In genomic region chr12:53217049-53217929, GRCh38 we compare ENCODE assay signal across 9 cellular contexts. TPM values are rescaled to one million over a fixed set of nuclear protein-coding genes. Genes with fewer than 3 reads are reported as not detected.
DNase-seq lines count a peak whose midpoint lies in the region; ATAC-seq and TF ChIP-seq lines count a peak whose summit lies in the region.
"Had no signal": no experiment of that assay in that cellular context is flagged by ENCODE, and none has a peak within 500 bp of the region (broad histone marks: within the 10 kb centered on the region; RNA-seq: fewer than 3 reads in every experiment).

No MANE protein-coding gene starts in this region.

- H2BK5ac ChIP-seq in neuronal stem cell (ENCODE audit: low read length) = no peak overlapping the region

- H3K36me3 ChIP-seq in neuronal stem cell (replicated peaks in 1 of 2; ENCODE audit: control insufficient read depth in 2 of 2, insufficient read depth in 2 of 2, low read length in 2 of 2) = no peaks in the 10 kb centered on the region

- peaks cover 4 to 39% (median 21%) of the 10 kb centered on the region in 3 experiments for H3K27me3 ChIP-seq in neuronal stem cell (ENCODE audit: control insufficient read depth in 3 of 3, insufficient read depth in 3 of 3, low read depth in 1 of 3, low read length in 3 of 3)

- DNase-seq in EL = peak; percentile 47
- peak; percentile 31 for DNase-seq in SK-MEL-5 (ENCODE audit: low read depth, low spot score)
- DNase-seq in epithelial cell of esophagus (ENCODE audit: low read depth) = peak; percentile 63
- DNase-seq in neuronal stem cell (ENCODE audit: low spot score) = no peak
- no peak for DNase-seq in HCEC 1CT
- DNase-seq in NCI-H774 (lab: John Stamatoyannopoulos, UW) = no peak
- DNase-seq in T1000 (lab: John Stamatoyannopoulos, UW) = no peak

- H4K8ac ChIP-seq in neuronal stem cell (ENCODE audit: low read depth, low read length) = no peak overlapping the region

- no peak overlapping the region for H2BK120ac ChIP-seq in neuronal stem cell (ENCODE audit: low read depth, low read length)

- no peaks in the 10 kb centered on the region for H3K79me1 ChIP-seq in neuronal stem cell (ENCODE audit: low read depth, low read length)

- no peak overlapping the region for H2AFZ ChIP-seq in neuronal stem cell (ENCODE audit: low read length)

- no peak overlapping the region for H2BK15ac ChIP-seq in neuronal stem cell (ENCODE audit: low read length)

- no peak for TF ChIP-seq CTCF in epithelial cell of esophagus (IDR thresholded peaks at IDR 0.05; ENCODE audit: insufficient read depth, low read depth, low read length, missing control alignments)

- no peak overlapping the region for H3K23ac ChIP-seq in neuronal stem cell (ENCODE audit: low read depth, low read length, poor library complexity)

- no peak overlapping the region for H2BK12ac ChIP-seq in neuronal stem cell (ENCODE audit: low read length)

- peak overlapping the region; percentile 82 for H2AK5ac ChIP-seq in neuronal stem cell (ENCODE audit: low read depth, low read length)

- H3K9ac ChIP-seq in neuronal stem cell (ENCODE audit: low read depth, low read length, poor library complexity) = no peak overlapping the region

- no peak overlapping the region for H3K4me2 ChIP-seq in neuronal stem cell (ENCODE audit: insufficient read depth, low read length, poor library complexity, severe bottlenecking)

- H4K91ac ChIP-seq in neuronal stem cell (ENCODE audit: low read depth, low read length, poor library complexity) = no peak overlapping the region

- H3K14ac ChIP-seq in neuronal stem cell (ENCODE audit: low read length) = no peak overlapping the region

- peaks cover 29% of the 10 kb centered on the region in 2 donors for H3K4me1 ChIP-seq in neuronal stem cell (ENCODE audit: control insufficient read depth in 2 of 2, insufficient read depth in 1 of 2, low read depth in 1 of 2, low read length in 2 of 2)

- H3K4me3 ChIP-seq in epithelial cell of esophagus (ENCODE audit: low read length) = no peak overlapping the region
- no peak overlapping the region for H3K4me3 ChIP-seq in neuronal stem cell (ENCODE audit: low read length in 2 of 2)

- ATAC-seq in GM19397 (IDR thresholded peaks at IDR 0.05; ENCODE audit: unreplicated experiment) = no peak

- H3K27ac ChIP-seq in neuronal stem cell (replicated peaks; ENCODE audit: low read length) = no peak overlapping the region

- in situ Hi-C loops in SK-MEL-5 (cut with HindIII; ENCODE audit: low pct_unique_long_range_greater_than_20kb, low sequenced_read_pairs) = no loop called here

- no peak overlapping the region for H3K4ac ChIP-seq in neuronal stem cell (ENCODE audit: low read length)

- no peaks in the 10 kb centered on the region for H3K9me3 ChIP-seq in neuronal stem cell (replicated peaks in 1 of 2; ENCODE audit: control insufficient read depth in 2 of 2, insufficient read depth in 1 of 2, low read depth in 1 of 2, low read length in 2 of 2)

- H3K18ac ChIP-seq in neuronal stem cell (ENCODE audit: low read length) = peak overlapping the region; percentile 69

- WGBS in neuronal stem cell (ENCODE audit: extremely low coverage in 2 of 2, insufficient read length in 2 of 2, insufficient replicate concordance in 1 of 2), 2 donors = no CpG with 5 or more reads among the region's 20 CpGs

RNA-seq across cellular contexts. Expression of gene ITGB7, which starts 10.2 kb away (rescaled TPM):
- 18.8 and 29.2 TPM in 2 replicates for total RNA-seq in SK-MEL-5 (2014; rRNA removed; shearing (Covaris generic))
- 16.3 and 18.5 TPM in 2 replicates for polyA plus RNA-seq in SK-MEL-5 (2015; cell fraction: cytosol; rRNA removed)
- 87.1 and 96.7 TPM in 2 replicates for polyA plus RNA-seq in SK-MEL-5 (2015; cell fraction: nucleus; rRNA removed)
- polyA plus RNA-seq in neuronal stem cell (2013, experiment 1 of 2) = 0.07 TPM
- polyA plus RNA-seq in neuronal stem cell (2013, experiment 2 of 2) = 0.03 TPM
- total RNA-seq: glomerular endothelial cell had no signal

RNA-seq across cellular contexts. Expression of gene RARG, which starts 14.7 kb away (rescaled TPM):
- 5.6 and 7.0 TPM in 2 replicates for total RNA-seq in SK-MEL-5 (2014; rRNA removed; shearing (Covaris generic))
- polyA plus RNA-seq in SK-MEL-5 (2015; cell fraction: cytosol; rRNA removed) = 22.1 and 28.0 TPM in 2 replicates
- polyA plus RNA-seq in SK-MEL-5 (2015; cell fraction: nucleus; rRNA removed) = 14.9 and 19.2 TPM in 2 replicates
- polyA plus RNA-seq in neuronal stem cell (2013, experiment 1 of 2) = 11.1 TPM
- 10.9 TPM for polyA plus RNA-seq in neuronal stem cell (2013, experiment 2 of 2)

RNA-seq across cellular contexts. Expression of gene CSAD, which starts 36.6 kb away (rescaled TPM):
- total RNA-seq in SK-MEL-5 (2014; rRNA removed; shearing (Covaris generic)) = 1.7 and 6.1 TPM in 2 replicates
- 1.8 and 3.2 TPM in 2 replicates for polyA plus RNA-seq in SK-MEL-5 (2015; cell fraction: cytosol; rRNA removed)
- polyA plus RNA-seq in SK-MEL-5 (2015; cell fraction: nucleus; rRNA removed) = 135 and 157 TPM in 2 replicates
- polyA plus RNA-seq in neuronal stem cell (2013, experiment 1 of 2) = 14.3 TPM
- 14.1 TPM for polyA plus RNA-seq in neuronal stem cell (2013, experiment 2 of 2)

RNA-seq across cellular contexts. Expression of gene ZNF740, which starts 36.8 kb away (rescaled TPM):
- 11.7 and 16.6 TPM in 2 replicates for total RNA-seq in SK-MEL-5 (2014; rRNA removed; shearing (Covaris generic))
- 12.4 and 15.3 TPM in 2 replicates for polyA plus RNA-seq in SK-MEL-5 (2015; cell fraction: cytosol; rRNA removed)
- polyA plus RNA-seq in SK-MEL-5 (2015; cell fraction: nucleus; rRNA removed) = 87.2 and 91.0 TPM in 2 replicates
- 19.7 TPM for polyA plus RNA-seq in neuronal stem cell (2013, experiment 1 of 2)
- 19.5 TPM for polyA plus RNA-seq in neuronal stem cell (2013, experiment 2 of 2)

RNA-seq across cellular contexts. Expression of gene ESPL1, which starts 50.8 kb away (rescaled TPM):
- 8.3 and 9.2 TPM in 2 replicates for total RNA-seq in SK-MEL-5 (2014; rRNA removed; shearing (Covaris generic))
- polyA plus RNA-seq in SK-MEL-5 (2015; cell fraction: cytosol; rRNA removed) = 19.1 and 25.2 TPM in 2 replicates
- polyA plus RNA-seq in SK-MEL-5 (2015; cell fraction: nucleus; rRNA removed) = 77.0 and 80.6 TPM in 2 replicates
- polyA plus RNA-seq in neuronal stem cell (2013, experiment 1 of 2) = 14.2 TPM
- 14.1 TPM for polyA plus RNA-seq in neuronal stem cell (2013, experiment 2 of 2)

Comparison
In these comparisons a context has a peak if more than half of its experiments do, and no peak if none do; other contexts are left out.
1. DNase-seq: peak in EL (single experiment), SK-MEL-5 (single experiment) and epithelial cell of esophagus (single experiment); none in neuronal stem cell (single experiment), HCEC 1CT (single experiment), NCI-H774 (single experiment) and T1000 (single experiment).